Comparison of ENCODE assay signal across 8 cellular contexts in the genomic region with DNA sequence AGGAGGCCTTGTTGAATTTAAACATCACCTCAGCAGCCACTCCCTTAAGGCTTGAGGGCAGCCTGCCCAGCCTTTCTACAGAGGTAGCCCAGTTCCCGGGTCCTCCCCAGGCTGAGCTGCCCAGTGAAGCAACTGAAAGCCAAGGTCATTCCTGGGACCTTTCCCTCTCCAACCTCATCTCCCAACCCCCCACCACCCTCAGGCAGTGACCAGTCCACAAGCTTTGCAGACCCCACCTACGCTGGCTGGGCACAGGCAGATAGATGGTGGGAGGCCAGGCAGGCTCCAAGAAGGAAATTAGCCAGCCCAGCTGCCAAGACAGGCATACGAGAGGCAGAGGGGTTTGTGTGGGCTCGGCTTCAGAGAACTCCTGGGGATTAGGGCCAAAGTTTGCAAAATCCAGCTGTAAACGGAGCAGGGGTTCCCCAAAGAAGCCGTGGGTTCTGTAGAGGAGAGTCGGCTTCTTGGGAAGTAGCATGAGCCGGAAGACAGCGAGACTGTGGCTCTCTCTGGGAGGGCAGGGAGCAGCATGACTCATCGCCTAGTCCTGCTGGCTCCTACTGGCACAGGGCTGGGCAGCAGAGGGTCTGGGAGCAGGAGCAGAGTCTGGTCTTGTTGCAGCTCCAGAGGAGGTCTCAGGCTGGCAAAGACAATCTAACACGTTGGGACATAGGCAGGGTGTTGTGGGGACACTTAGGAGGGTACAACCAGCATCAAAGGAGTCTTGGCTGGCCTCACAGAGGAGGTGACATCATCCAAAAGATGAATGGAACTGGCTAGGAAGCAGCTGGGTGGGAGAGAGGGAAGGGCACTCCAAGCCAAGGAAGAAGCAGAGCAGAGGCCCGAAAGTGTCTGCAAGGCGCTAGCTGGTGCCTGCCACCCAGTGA. TPM values are rescaled to one million over a fixed set of nuclear protein-coding genes. Genes with fewer than 3 reads are reported as not detected.
DNase-seq lines count a peak whose midpoint lies in the region; ATAC-seq and TF ChIP-seq lines count a peak whose summit lies in the region.

No MANE protein-coding gene starts in this region.

- H3K4me3 ChIP-seq in neutrophil (ENCODE audit: low read depth in 1 of 2, low read length in 1 of 2), result no peak overlapping the region

- no peaks in the 10 kb centered on the region for H3K9me3 ChIP-seq in neutrophil

- peak; percentile 65 for ATAC-seq in WTC11
- no peak for ATAC-seq in HG03469 (IDR thresholded peaks at IDR 0.05; ENCODE audit: unreplicated experiment)

- CTCF ChIA-PET in WTC11 (lab: Charles Lee), result interaction anchor here (0.5 to 3.8 kb wide), 9 partner anchors 8 to 478 kb away, joined by 3 to 23 read pairs (median 4); partner anchors contain the start of gene MEAF6

- H3K27me3 ChIP-seq in neutrophil, result peaks cover 20% of the 10 kb centered on the region

- no peaks in the 10 kb centered on the region for H3K9me3 Mint-ChIP-seq in WTC11

- H3K27me3 Mint-ChIP-seq in WTC11 (ENCODE audit: low read depth), result peaks cover 23% of the 10 kb centered on the region

- peak overlapping the region; percentile 10 for H3K27ac ChIP-seq in neutrophil

- H3K36me3 Mint-ChIP-seq in WTC11, result no peaks in the 10 kb centered on the region

- peaks cover 13% of the 10 kb centered on the region for H3K36me3 ChIP-seq in neutrophil

- no peak overlapping the region for H3K4me3 Mint-ChIP-seq in WTC11

- H3K4me1 ChIP-seq in neutrophil (ENCODE audit: control insufficient read depth in 1 of 2, insufficient read depth in 1 of 2, low read depth in 1 of 2, low read length in 1 of 2), result peaks cover 39 to 44% of the 10 kb centered on the region in 2 experiments

- POLR2A ChIA-PET in WTC11 (lab: Charles Lee), result interaction anchor here (0.5 kb wide), 1 partner anchor 183 kb away, joined by 6 read pairs; no protein-coding TSS in a partner anchor

- H3K4me1 Mint-ChIP-seq in WTC11, result peaks cover 34% of the 10 kb centered on the region

- no peak for TF ChIP-seq CTCF in WTC11 (IDR thresholded peaks at IDR 0.05)
- no peak for TF ChIP-seq CTCF in neutrophil (IDR thresholded peaks at IDR 0.05)

- H3K27ac Mint-ChIP-seq in WTC11, result peak overlapping the region; percentile 47

- DNase-seq in AG08396 (ENCODE audit: low spot score) (peak; percentile 92), HK-2 (ENCODE audit: unreplicated experiment) (peak; percentile 86), WTC11 (ENCODE audit: low spot score) (peak; percentile 44), foreskin melanocyte (peak; percentile 72), middle frontal gyrus (ENCODE audit: extremely low spot score, low spot score) (no peak), DMS114 treated with DMSO at 0.1 percent for 48 hours (lab: John Stamatoyannopoulos, UW; ENCODE audit: unreplicated experiment) (no peak)

TF ChIP-seq in WTC11, 78 proteins besides CTCF, POLR2A, EP300 and RAD21:
- TF ChIP-seq, protein P1, sequence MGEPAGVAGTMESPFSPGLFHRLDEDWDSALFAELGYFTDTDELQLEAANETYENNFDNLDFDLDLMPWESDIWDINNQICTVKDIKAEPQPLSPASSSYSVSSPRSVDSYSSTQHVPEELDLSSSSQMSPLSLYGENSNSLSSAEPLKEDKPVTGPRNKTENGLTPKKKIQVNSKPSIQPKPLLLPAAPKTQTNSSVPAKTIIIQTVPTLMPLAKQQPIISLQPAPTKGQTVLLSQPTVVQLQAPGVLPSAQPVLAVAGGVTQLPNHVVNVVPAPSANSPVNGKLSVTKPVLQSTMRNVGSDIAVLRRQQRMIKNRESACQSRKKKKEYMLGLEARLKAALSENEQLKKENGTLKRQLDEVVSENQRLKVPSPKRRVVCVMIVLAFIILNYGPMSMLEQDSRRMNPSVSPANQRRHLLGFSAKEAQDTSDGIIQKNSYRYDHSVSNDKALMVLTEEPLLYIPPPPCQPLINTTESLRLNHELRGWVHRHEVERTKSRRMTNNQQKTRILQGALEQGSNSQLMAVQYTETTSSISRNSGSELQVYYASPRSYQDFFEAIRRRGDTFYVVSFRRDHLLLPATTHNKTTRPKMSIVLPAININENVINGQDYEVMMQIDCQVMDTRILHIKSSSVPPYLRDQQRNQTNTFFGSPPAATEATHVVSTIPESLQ (CRISPR knock-in tag; IDR thresholded peaks at IDR 0.05), result no peak
- TF ChIP-seq ELF4 (CRISPR knock-in tag; IDR thresholded peaks at IDR 0.05; ENCODE audit: low read depth) (no peak), HMGXB4 (CRISPR knock-in tag; IDR thresholded peaks at IDR 0.05) (no peak), ETV6 (CRISPR knock-in tag; IDR thresholded peaks at IDR 0.05) (no peak), TEAD1 (CRISPR knock-in tag; IDR thresholded peaks at IDR 0.05) (no peak)

RNA-seq across cellular contexts. Expression of gene ZC3H12A, which starts 2.8 kb away (rescaled TPM):
- 8.4 to 10.9 TPM (median 9.6 TPM) in 3 replicates for total RNA-seq in WTC11 (2021)

RNA-seq across cellular contexts. Expression of gene MEAF6, which starts 43.0 kb away (rescaled TPM):
- total RNA-seq in WTC11 (2021), result 37.4 to 41.3 TPM (median 41.0 TPM) in 3 replicates

Comparison
In these comparisons a context has a peak if more than half of its experiments do, and no peak if none do; other contexts are left out.
1. DNase-seq: peak in AG08396 (single experiment), HK-2 (single experiment), WTC11 (single experiment) and foreskin melanocyte (single experiment); none in middle frontal gyrus (single experiment) and DMS114 treated with DMSO at 0.1 percent for 48 hours (single experiment).